In genomic region chr7:142859829-142860228, GRCh38 we compare ENCODE assay signal across 1 cellular context.
TF ChIP-seq lines count a peak whose summit lies in the region.

No MANE protein-coding gene starts in this region.

TF ChIP-seq in HepG2, 621 proteins besides CTCF, POLR2A, EP300 and RAD21 (continued from another document):
- no peak for TF ChIP-seq ZBTB43 (CRISPR knock-in tag; conservative IDR thresholded peaks at IDR 0.05)
- no peak for TF ChIP-seq ZNF24 (IDR thresholded peaks at IDR 0.05)
- TF ChIP-seq ATF7-NPFF (CRISPR knock-in tag; IDR thresholded peaks at IDR 0.05; ENCODE audit: low read depth) = no peak
- no peak for TF ChIP-seq SRSF9 (IDR thresholded peaks at IDR 0.05; ENCODE audit: borderline replicate concordance, insufficient read depth, low read depth, low read length, poor library complexity, severe bottlenecking)
- TF ChIP-seq TBL1XR1 (IDR thresholded peaks at IDR 0.05; ENCODE audit: borderline replicate concordance, low read length, partially characterized antibody) = no peak
- TF ChIP-seq ZNF496 (CRISPR knock-in tag; IDR thresholded peaks at IDR 0.05; ENCODE audit: insufficient replicate concordance) = no peak
- TF ChIP-seq IRF9 (CRISPR knock-in tag; IDR thresholded peaks at IDR 0.05; ENCODE audit: borderline replicate concordance) = no peak
- no peak for TF ChIP-seq MAFG (CRISPR knock-in tag; IDR thresholded peaks at IDR 0.05)
